ENCODE assay signal across 27 cellular contexts in genomic region chr20:10303852-10304251, GRCh38.
"Had no signal": no experiment of that assay in that cellular context is flagged by ENCODE, and none has a peak within 500 bp of the region (broad histone marks: within the 10 kb centered on the region; RNA-seq: fewer than 3 reads in every experiment).

No MANE protein-coding gene starts in this region.

- H3K4me3 Mint-ChIP-seq: natural killer cell; nephron; neural progenitor cell; stimulated activated effector memory CD8-positive, alpha-beta T cell treated with anti-CD3 and anti-CD28 coated beads, Interleukin-12 subunit alpha, Interleukin-12 subunit beta, amount 100 ng/mL, for 72 hours; stimulated activated naive B cell treated with anti-CD40 and anti-IgM and Interleukin-4, amounts not matched to agents 10 μg/mL and 1 μg/mL and 100 μg/mL, for 72 hours; stimulated activated naive CD8-positive, alpha-beta T cell treated with anti-CD3 and anti-CD28 coated beads, Interleukin-15, Interleukin-2, amounts not matched to agents 100 ng/mL and 50 ng/mL, for 24 hours had no signal

- H2AFZ ChIP-seq: neural progenitor cell, parathyroid adenoma had no signal

- H3K27ac ChIP-seq: neural progenitor cell, ovary, parathyroid adenoma, psoas muscle, right lobe of liver, sigmoid colon, stomach, thoracic aorta, thyroid gland, tibial nerve, upper lobe of left lung had no signal

- H3K9me3 Mint-ChIP-seq: nephron; neural progenitor cell; stimulated activated effector memory CD8-positive, alpha-beta T cell treated with anti-CD3 and anti-CD28 coated beads, Interleukin-12 subunit alpha, Interleukin-12 subunit beta, amount 100 ng/mL, for 72 hours had no signal

- DNase-seq: natural killer cell; occipital lobe; ovary; posterior cingulate gyrus; psoas muscle; right cardiac atrium; right lobe of liver; sigmoid colon; small intestine; stimulated activated CD4-positive, alpha-beta T cell treated with anti-CD3 and anti-CD28 coated beads, Interleukin-15, amount 100 ng/mL, for 24 hours; stimulated activated CD4-positive, alpha-beta T cell treated with anti-CD3 and anti-CD28 coated beads, Interleukin-2, amount 100 ng/mL, for 24 hours; stimulated activated CD4-positive, alpha-beta T cell treated with anti-CD3 and anti-CD28 coated beads, Interleukin-2, amount 100 ng/mL, for 48 hours; stimulated activated CD4-positive, alpha-beta T cell treated with anti-CD3 and anti-CD28 coated beads, Interleukin-4, amount 100 ng/mL, for 24 hours; stimulated activated naive B cell treated with anti-CD40 and anti-IgM and Interleukin-4, amounts not matched to agents 10 μg/mL and 1 μg/mL and 100 μg/mL, for 72 hours; stimulated activated naive CD4-positive, alpha-beta T cell treated with Interleukin-2 at 50 U/mL for 16 hours; stomach; thyroid gland; upper lobe of left lung had no signal

- FAIRE-seq: small intestine, urothelium cell line had no signal

- H3K4me3 ChIP-seq: neural progenitor cell, ovary, psoas muscle, right lobe of liver, sigmoid colon, stomach, thoracic aorta, thyroid gland, tibial nerve, upper lobe of left lung had no signal

- H3K9ac ChIP-seq: neural progenitor cell, parathyroid adenoma had no signal

- H3K4me2 ChIP-seq: neural progenitor cell had no signal

- H3K36me3 Mint-ChIP-seq: natural killer cell; neural progenitor cell; stimulated activated effector memory CD8-positive, alpha-beta T cell treated with anti-CD3 and anti-CD28 coated beads, Interleukin-12 subunit alpha, Interleukin-12 subunit beta, amount 100 ng/mL, for 72 hours; stimulated activated naive B cell treated with anti-CD40 and anti-IgM and Interleukin-4, amounts not matched to agents 10 μg/mL and 1 μg/mL and 100 μg/mL, for 72 hours had no signal

- H3K36me3 ChIP-seq: neural progenitor cell, ovary, right lobe of liver, sigmoid colon, stomach, thoracic aorta, thyroid gland, tibial nerve, upper lobe of left lung had no signal

- H3K27me3 Mint-ChIP-seq: progenitor cell of endocrine pancreas had no signal

- H3K27me3 ChIP-seq: neural progenitor cell, ovary, right lobe of liver, sigmoid colon, stomach, thyroid gland, tibial nerve, upper lobe of left lung had no signal

- ATAC-seq: psoas muscle; right cardiac atrium; stimulated activated effector memory CD8-positive, alpha-beta T cell treated with anti-CD3 and anti-CD28 coated beads, Interleukin-12 subunit alpha, Interleukin-12 subunit beta, amount 100 ng/mL, for 72 hours; stimulated activated naive B cell treated with anti-CD40 and anti-IgM and Interleukin-4, amounts not matched to agents 10 μg/mL and 1 μg/mL and 100 μg/mL, for 72 hours had no signal

- H3K4me1 ChIP-seq: neural progenitor cell, parathyroid adenoma, psoas muscle, sigmoid colon, tibial nerve, upper lobe of left lung had no signal

- H3K27ac Mint-ChIP-seq: natural killer cell; nephron; neural progenitor cell; progenitor cell of endocrine pancreas; stimulated activated effector memory CD8-positive, alpha-beta T cell treated with anti-CD3 and anti-CD28 coated beads, Interleukin-12 subunit alpha, Interleukin-12 subunit beta, amount 100 ng/mL, for 72 hours; stimulated activated naive B cell treated with anti-CD40 and anti-IgM and Interleukin-4, amounts not matched to agents 10 μg/mL and 1 μg/mL and 100 μg/mL, for 72 hours; stimulated activated naive CD8-positive, alpha-beta T cell treated with anti-CD3 and anti-CD28 coated beads, Interleukin-15, Interleukin-2, amounts not matched to agents 100 ng/mL and 50 ng/mL, for 24 hours had no signal

- H3K4me1 Mint-ChIP-seq: nephron; neural progenitor cell; stimulated activated naive B cell treated with anti-CD40 and anti-IgM and Interleukin-4, amounts not matched to agents 10 μg/mL and 1 μg/mL and 100 μg/mL, for 72 hours had no signal

- H3K9me3 ChIP-seq: ovary, psoas muscle, right lobe of liver, sigmoid colon, stomach, thoracic aorta, thyroid gland, tibial nerve, upper lobe of left lung had no signal

- H3K79me2 ChIP-seq: parathyroid adenoma had no signal
